8 cellular contexts compared by ENCODE assay signal in the genomic region with DNA sequence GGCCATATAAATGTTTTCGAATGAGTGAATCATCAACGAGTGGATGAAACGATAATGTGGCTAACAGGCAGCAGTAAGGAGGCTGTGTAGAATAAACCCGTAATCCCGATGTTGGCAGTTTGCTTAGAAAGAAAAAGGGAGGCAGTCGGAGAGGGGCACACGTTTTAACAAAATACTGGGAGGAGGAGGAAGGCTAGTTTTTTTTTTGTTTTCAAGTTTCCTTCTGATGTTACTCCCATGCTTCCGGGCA. TPM values are rescaled to one million over a fixed set of nuclear protein-coding genes. Genes with fewer than 3 reads are reported as not detected.
A peak's percentile ranks its signal among the peaks of the same experiment; 100 is the strongest.
DNase-seq lines count a peak whose midpoint lies in the region; ATAC-seq, FAIRE-seq and TF ChIP-seq lines count a peak whose summit lies in the region.

No MANE protein-coding gene starts in this region.

- no peak for DNase-seq in activated naive CD4-positive, alpha-beta T cell treated with anti-CD3 and anti-CD28 coated beads, Interleukin-2, amount 10 ng/mL, durations not matched to agents 7 days and 5 days
- no peak for DNase-seq in activated naive CD4-positive, alpha-beta T cell (lab: John Stamatoyannopoulos, UW)
- DNase-seq in ascending aorta (ENCODE audit: low spot score in 2 of 2) (no peak), HepG2 (ENCODE audit: low spot score) (no peak), upper lobe of left lung (no peak), NCI-H1092 treated with DMSO at 0.1 percent for 48 hours (lab: John Stamatoyannopoulos, UW) (no peak)

- TF ChIP-seq CTCF in ascending aorta (IDR thresholded peaks at IDR 0.05) (no peak), HepG2 (CRISPR knock-in tag; IDR thresholded peaks at IDR 0.05) (no peak), upper lobe of left lung (IDR thresholded peaks at IDR 0.05) (no peak)

- H4K20me1 ChIP-seq in HepG2 (ENCODE audit: insufficient read depth, low read length) = no peaks in the 10 kb centered on the region

- H3K4me1 Mint-ChIP-seq in activated naive CD4-positive, alpha-beta T cell treated with anti-CD3 and anti-CD28 coated beads, Interleukin-2, amount 10 ng/mL, durations not matched to agents 7 days and 5 days = peaks cover 31% of the 10 kb centered on the region

- POLR2A ChIA-PET in HepG2 (lab: Yijun Ruan, JAX) = interaction anchor here (0.8 to 2.4 kb wide), 8 partner anchors 12 to 488 kb away, joined by 3 to 26 read pairs (median 4); a partner anchor contains a TSS

- no peaks in the 10 kb centered on the region for H3K36me3 ChIP-seq in ascending aorta
- H3K36me3 ChIP-seq in HepG2 (replicated peaks in 1 of 2; ENCODE audit: control insufficient read depth in 1 of 2, insufficient read depth in 2 of 2, low read length in 2 of 2) = 0 out of 5 replicates have a peak, but pooled peaks cover 0 to 2% of the 10 kb centered on the region in 2 experiments
- no peaks in the 10 kb centered on the region for H3K36me3 ChIP-seq in upper lobe of left lung

- WGBS in HepG2 (ENCODE audit: low lambda C conversion rate) = 8% methylated on average over 8 of the region's 8 CpGs
- WGBS in upper lobe of left lung, 2 donors = 6 to 8% methylated on average over 8 of the region's 8 CpGs

- intact Hi-C loops in ascending aorta (cut with DNase I) (no loop called here), HepG2 (cut with micrococcal nuclease; ENCODE audit: unreplicated experiment) (no loop called here)

- no peak for FAIRE-seq in HepG2 (lab: Jason Lieb, UNC)

- peak overlapping the region; percentile 95 for H3K4me3 Mint-ChIP-seq in activated naive CD4-positive, alpha-beta T cell treated with anti-CD3 and anti-CD28 coated beads, Interleukin-2, amount 10 ng/mL, durations not matched to agents 7 days and 5 days

- peaks cover 38% of the 10 kb centered on the region for H3K79me2 ChIP-seq in HepG2 (ENCODE audit: insufficient read depth, low read length)

- H3K27ac Mint-ChIP-seq in activated naive CD4-positive, alpha-beta T cell treated with anti-CD3 and anti-CD28 coated beads, Interleukin-2, amount 10 ng/mL, durations not matched to agents 7 days and 5 days = peak overlapping the region; percentile 94

- H3K9me3 ChIP-seq in ascending aorta (no peaks in the 10 kb centered on the region), HepG2 (ENCODE audit: low read length) (no peaks in the 10 kb centered on the region), upper lobe of left lung (no peaks in the 10 kb centered on the region)

- peak overlapping the region; percentile 77 for H3K9ac ChIP-seq in HepG2 (ENCODE audit: insufficient read depth, low read depth, low read length)

- TF ChIP-seq POLR2A in HepG2 (IDR thresholded peaks at IDR 0.05; ENCODE audit: insufficient read depth in 1 of 2, low read depth in 2 of 2, low read length in 2 of 2) (no peak), upper lobe of left lung (IDR thresholded peaks at IDR 0.05) (no peak)

- peaks cover 32% of the 10 kb centered on the region for H3K36me3 Mint-ChIP-seq in activated naive CD4-positive, alpha-beta T cell treated with anti-CD3 and anti-CD28 coated beads, Interleukin-2, amount 10 ng/mL, durations not matched to agents 7 days and 5 days

- H3K4me1 ChIP-seq in ascending aorta (peaks cover 4 to 9% of the 10 kb centered on the region in 2 donors), HepG2 (ENCODE audit: insufficient read depth, low read length) (peaks cover 67% of the 10 kb centered on the region), upper lobe of left lung (peaks cover 11 to 18% (median 13%) of the 10 kb centered on the region in 4 donors)

- in situ Hi-C loops in HepG2 (cut with HindIII; ENCODE audit: extremely low pct_ligation_motif_present, low pct_unique_long_range_greater_than_20kb) = no loop called here

- CTCF ChIA-PET in activated naive CD4-positive, alpha-beta T cell treated with anti-CD3 and anti-CD28 coated beads, Interleukin-2, amount 10 ng/mL, durations not matched to agents 7 days and 5 days (lab: Charles Lee) = interaction anchor here (1.1 to 2.1 kb wide), 4 partner anchors 14 to 365 kb away, joined by 3 to 11 read pairs (median 4); no protein-coding TSS in a partner anchor
- CTCF ChIA-PET in HepG2 (lab: Yijun Ruan, JAX; ENCODE audit: low intra/inter-chr PET ratio, low total read pairs) = no interaction called here

- ATAC-seq in HepG2 = no peak; the same call in 2 of the 3 replicates
- no peak for ATAC-seq in upper lobe of left lung (ENCODE audit: low FRiP score in 2 of 2)
- no peak for ATAC-seq in HG02588 (IDR thresholded peaks at IDR 0.05; ENCODE audit: unreplicated experiment)
- ATAC-seq in GM19455 (IDR thresholded peaks at IDR 0.05; ENCODE audit: unreplicated experiment) = no peak

- H3K4me3 ChIP-seq in ascending aorta (peak overlapping the region; percentile 68 to 94), HepG2 (replicated peaks in 1 of 3; ENCODE audit: insufficient read depth in 1 of 3, low read depth in 2 of 3, low read length in 3 of 3) (peak overlapping the region; percentile 72 to 87 (median 76)), upper lobe of left lung (peak overlapping the region; percentile 79 to 98 (median 96))

- H3K9me3 Mint-ChIP-seq in activated naive CD4-positive, alpha-beta T cell treated with anti-CD3 and anti-CD28 coated beads, Interleukin-2, amount 10 ng/mL, durations not matched to agents 7 days and 5 days = peaks cover 6% of the 10 kb centered on the region

- no peak for TF ChIP-seq RAD21 in HepG2 (CRISPR knock-in tag; IDR thresholded peaks at IDR 0.05)

- H2AFZ ChIP-seq in HepG2 (ENCODE audit: low read length) = peak overlapping the region; percentile 96

- no peaks in the 10 kb centered on the region for H3K27me3 ChIP-seq in ascending aorta
- H3K27me3 ChIP-seq in HepG2 (ENCODE audit: control insufficient read depth in 1 of 2, insufficient read depth in 2 of 2, low read length in 2 of 2) = no peaks in the 10 kb centered on the region; a peak in 1 of 5 replicates
- no peaks in the 10 kb centered on the region for H3K27me3 ChIP-seq in upper lobe of left lung

- TF ChIP-seq EP300 in HepG2 (IDR thresholded peaks at IDR 0.05; ENCODE audit: low read depth in 2 of 2, low read length in 2 of 2) = no peak; a peak in 1 of 4 replicates
- TF ChIP-seq EP300 in HepG2 (CRISPR knock-in tag; IDR thresholded peaks at IDR 0.05; ENCODE audit: borderline replicate concordance) = no peak
- TF ChIP-seq EP300 in upper lobe of left lung (IDR thresholded peaks at IDR 0.05) = no peak

- H3K27ac ChIP-seq in ascending aorta (peak overlapping the region; percentile 12 to 22), HepG2 (ENCODE audit: extremely low read length, insufficient read depth, low read length) (peak overlapping the region; percentile 75), upper lobe of left lung (peak overlapping the region; percentile 15 to 76 (median 66))

- H3K4me2 ChIP-seq in HepG2 (ENCODE audit: low read depth, low read length) = peak overlapping the region; percentile 99

- TSS peak; percentile 51 for BruUV-seq in HepG2 (replicated peaks; lab: Mats Ljungman, UMichigan)

- H3K27me3 Mint-ChIP-seq in activated naive CD4-positive, alpha-beta T cell treated with anti-CD3 and anti-CD28 coated beads, Interleukin-2, amount 10 ng/mL, durations not matched to agents 7 days and 5 days = no peaks in the 10 kb centered on the region

RNA-seq across cellular contexts. Expression of a gene that starts 0.5 kb away (rescaled TPM):
- total RNA-seq in ascending aorta = 7.5 TPM
- 76.3 and 125 TPM in 2 replicates for total RNA-seq in HepG2 (2016; rRNA removed; fragmentation: Illumina TruSeq; extraction: Trizol)
- total RNA-seq in HepG2 (2016; cell fraction: cytosol; rRNA removed; fragmentation: Illumina TruSeq; extraction: Trizol; ENCODE audit: low read depth) = 12.2 and 14.5 TPM in 2 replicates
- 76.5 and 122 TPM in 2 replicates for total RNA-seq in HepG2 (2016; cell fraction: insoluble cytoplasmic fraction; rRNA removed; fragmentation: Illumina TruSeq; extraction: Trizol)
- 17.5 and 23.6 TPM in 2 replicates for total RNA-seq in HepG2 (2016; cell fraction: membrane; rRNA removed; fragmentation: Illumina TruSeq; extraction: Trizol)
- 50.2 and 54.3 TPM in 2 replicates for total RNA-seq in HepG2 (2016; cell fraction: nucleus; rRNA removed; fragmentation: Illumina TruSeq; extraction: Trizol)
- polyA plus RNA-seq in HepG2 (2011; rRNA removed) = 13.5 and 19.9 TPM in 2 replicates
- 7.9 and 10.8 TPM in 2 replicates for polyA plus RNA-seq in HepG2 (2011; cell fraction: cytosol; rRNA removed)
- polyA plus RNA-seq in HepG2 (2011; cell fraction: nucleus; rRNA removed) = 6.8 and 7.9 TPM in 2 replicates
- polyA plus RNA-seq in HepG2 (2012) = 21.3 and 30.0 TPM in 2 replicates
- 2.7 and 3.2 TPM in 2 replicates for polyA plus RNA-seq in HepG2 (2016; cell fraction: cytosol; fragmentation: Illumina TruSeq; extraction: Trizol; ENCODE audit: low read depth)
- 81.0 and 82.7 TPM in 2 replicates for polyA plus RNA-seq in HepG2 (2016; cell fraction: insoluble cytoplasmic fraction; fragmentation: Illumina TruSeq; extraction: Trizol; ENCODE audit: low read depth)
- 6.4 and 7.3 TPM in 2 replicates for polyA plus RNA-seq in HepG2 (2016; cell fraction: membrane; fragmentation: Illumina TruSeq; extraction: Trizol; ENCODE audit: low read depth)
- 42.8 and 46.2 TPM in 2 replicates for polyA plus RNA-seq in HepG2 (2016; cell fraction: nucleus; fragmentation: Illumina TruSeq; extraction: Trizol; ENCODE audit: insufficient read depth, low read depth)
- polyA minus RNA-seq in HepG2 (2011; rRNA and poly(A)+ RNA removed; ENCODE audit: low replicate concordance) = 14.0 and 23.3 TPM in 2 replicates
- 19.4 and 20.9 TPM in 2 replicates for polyA minus RNA-seq in HepG2 (2011; cell fraction: cytosol; rRNA and poly(A)+ RNA removed)
- polyA minus RNA-seq in HepG2 (2011; cell fraction: nucleus; rRNA and poly(A)+ RNA removed) = 25.5 and 29.3 TPM in 2 replicates
- 10 to 100 TPM in 3 of 6 donors, 1 to 10 TPM in 3; 6.1 to 16.3 (median 10.2) TPM for total RNA-seq in upper lobe of left lung

RNA-seq across cellular contexts. Expression of a gene that starts 33.4 kb away (rescaled TPM):
- total RNA-seq in ascending aorta (not detected), HepG2 (2016; rRNA removed; fragmentation: Illumina TruSeq; extraction: Trizol) (86.5 and 161 TPM in 2 replicates), upper lobe of left lung (100 to 1,000 TPM in 3 of 6 donors, 10 to 100 TPM in 3; 57.6 to 153 (median 96.6) TPM)
- total RNA-seq in HepG2 (2016; cell fraction: cytosol; rRNA removed; fragmentation: Illumina TruSeq; extraction: Trizol; ENCODE audit: low read depth) = 35.3 and 38.4 TPM in 2 replicates
- total RNA-seq in HepG2 (2016; cell fraction: insoluble cytoplasmic fraction; rRNA removed; fragmentation: Illumina TruSeq; extraction: Trizol) = 81.2 and 157 TPM in 2 replicates
- 43.3 and 50.6 TPM in 2 replicates for total RNA-seq in HepG2 (2016; cell fraction: membrane; rRNA removed; fragmentation: Illumina TruSeq; extraction: Trizol)
- total RNA-seq in HepG2 (2016; cell fraction: nucleus; rRNA removed; fragmentation: Illumina TruSeq; extraction: Trizol) = 148 and 175 TPM in 2 replicates
- 54.5 and 71.1 TPM in 2 replicates for polyA plus RNA-seq in HepG2 (2011; rRNA removed)
- polyA plus RNA-seq in HepG2 (2011; cell fraction: cytosol; rRNA removed) = 40.5 and 55.7 TPM in 2 replicates
- polyA plus RNA-seq in HepG2 (2011; cell fraction: nucleus; rRNA removed) = 23.7 and 32.0 TPM in 2 replicates
- polyA plus RNA-seq in HepG2 (2012) = 133 and 185 TPM in 2 replicates
- 40.3 and 47.3 TPM in 2 replicates for polyA plus RNA-seq in HepG2 (2016; cell fraction: cytosol; fragmentation: Illumina TruSeq; extraction: Trizol; ENCODE audit: low read depth)
- 110 and 111 TPM in 2 replicates for polyA plus RNA-seq in HepG2 (2016; cell fraction: insoluble cytoplasmic fraction; fragmentation: Illumina TruSeq; extraction: Trizol; ENCODE audit: low read depth)
- polyA plus RNA-seq in HepG2 (2016; cell fraction: membrane; fragmentation: Illumina TruSeq; extraction: Trizol; ENCODE audit: low read depth) = 43.9 and 48.4 TPM in 2 replicates
- 287 and 318 TPM in 2 replicates for polyA plus RNA-seq in HepG2 (2016; cell fraction: nucleus; fragmentation: Illumina TruSeq; extraction: Trizol; ENCODE audit: insufficient read depth, low read depth)
- 0.61 and 14.8 TPM in 2 replicates for polyA minus RNA-seq in HepG2 (2011; rRNA and poly(A)+ RNA removed; ENCODE audit: low replicate concordance)
- polyA minus RNA-seq in HepG2 (2011; cell fraction: cytosol; rRNA and poly(A)+ RNA removed) = 51.5 and 59.4 TPM in 2 replicates
- polyA minus RNA-seq in HepG2 (2011; cell fraction: nucleus; rRNA and poly(A)+ RNA removed) = 33.1 and 43.6 TPM in 2 replicates

Comparison
In these comparisons a context has a peak if more than half of its experiments do, and no peak if none do; other contexts are left out.
1. H3K27ac ChIP-seq: peak in every context shown above with its lines; median percentile 75 in HepG2; 66 in upper lobe of left lung; 17 in ascending aorta.
2. RNA of a gene that starts 33.4 kb away (total RNA-seq): 35.3 to 175 TPM in HepG2 and 57.6 to 153 TPM in upper lobe of left lung; not detected in ascending aorta (single experiment); every median in the first group is over 10 times any median in the second.
3. Peak in every context shown above with its lines, with median percentiles within 50 percentile points of each other: H3K4me3 ChIP-seq.